8 cellular contexts compared by ENCODE assay signal in the genomic region with DNA sequence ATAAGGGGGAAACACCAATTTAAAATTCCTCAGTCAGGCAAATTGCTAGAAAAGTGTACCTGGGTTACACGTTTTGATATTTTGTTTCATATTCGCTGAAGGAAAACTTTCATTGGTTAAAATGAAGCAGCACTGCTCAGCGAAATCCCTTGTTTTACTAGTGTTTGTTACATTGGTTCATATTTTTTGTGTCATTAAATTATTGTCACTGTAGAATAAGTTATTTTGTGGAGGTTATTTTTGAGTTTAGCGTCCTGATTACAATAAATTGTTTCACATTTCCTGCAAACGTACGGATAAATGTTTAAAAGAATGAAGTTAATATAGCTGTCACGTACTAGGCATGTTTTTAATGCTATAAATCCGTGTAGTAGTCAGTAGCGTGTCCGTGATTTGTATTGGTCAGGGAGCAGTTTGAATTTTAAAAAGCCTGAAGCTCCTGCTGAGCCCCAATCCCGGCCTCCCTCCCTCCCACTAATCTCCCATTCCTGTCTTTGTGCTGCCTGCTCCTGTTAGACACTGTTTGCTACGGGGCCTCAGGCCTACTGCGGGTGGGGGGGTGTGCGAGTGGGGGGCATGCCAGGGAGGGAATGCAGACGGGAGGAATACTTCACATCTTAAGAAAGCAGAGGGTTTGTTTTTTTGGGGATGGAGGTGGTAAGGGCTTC. TPM values are rescaled to one million over a fixed set of nuclear protein-coding genes. Genes with fewer than 3 reads are reported as not detected.
DNase-seq lines count a peak whose midpoint lies in the region; ATAC-seq and TF ChIP-seq lines count a peak whose summit lies in the region.

No MANE protein-coding gene starts in this region.

- H3K4me3 ChIP-seq in breast epithelium = peak overlapping the region; percentile 93 to 97 (median 96)
- peak overlapping the region; percentile 90 to 94 for H3K4me3 ChIP-seq in testis

- H3K36me3 Mint-ChIP-seq in activated naive CD4-positive, alpha-beta T cell treated with anti-CD3 and anti-CD28 coated beads, Interleukin-2, amount 50 U/mL, for 24 hours = no peaks in the 10 kb centered on the region

- H3K27ac ChIP-seq in breast epithelium (peak overlapping the region; percentile 99), testis (peak overlapping the region; percentile 99)

- intact Hi-C loops in breast epithelium (cut with DNase I; ENCODE audit: low total_unique reads) (no loop called here), testis (cut with DNase I; ENCODE audit: low total_unique reads) (no loop called here)

- peaks cover 55% of the 10 kb centered on the region for H3K4me1 Mint-ChIP-seq in activated naive CD4-positive, alpha-beta T cell treated with anti-CD3 and anti-CD28 coated beads, Interleukin-2, amount 50 U/mL, for 24 hours

- ATAC-seq in left lobe of liver (peak; percentile 4), GM21825 (IDR thresholded peaks at IDR 0.05; ENCODE audit: unreplicated experiment) (no peak)

- H3K4me1 ChIP-seq in breast epithelium (peaks cover 0 to 16% of the 10 kb centered on the region in 2 donors), testis (peaks cover 12% of the 10 kb centered on the region)

- DNase-seq in activated naive CD4-positive, alpha-beta T cell (lab: John Stamatoyannopoulos, UW) = no peak
- DNase-seq in NCI-H69 (lab: John Stamatoyannopoulos, UW) (peak; percentile 83), breast epithelium (ENCODE audit: low spot score in 2 of 2) (no peak), left lobe of liver (ENCODE audit: low spot score) (no peak), testis (peak; percentile 73), NCI-H187 treated with DMSO at 0.1 percent for 48 hours (lab: John Stamatoyannopoulos, UW) (no peak)

- H3K27me3 ChIP-seq in breast epithelium (no peaks in the 10 kb centered on the region), testis (no peaks in the 10 kb centered on the region)

- TF ChIP-seq CTCF in breast epithelium (IDR thresholded peaks at IDR 0.05) (no peak), testis (IDR thresholded peaks at IDR 0.05) (no peak)

- H3K27ac Mint-ChIP-seq in activated naive CD4-positive, alpha-beta T cell treated with anti-CD3 and anti-CD28 coated beads, Interleukin-2, amount 50 U/mL, for 24 hours = peak overlapping the region; percentile 97

- H3K9me3 Mint-ChIP-seq in activated naive CD4-positive, alpha-beta T cell treated with anti-CD3 and anti-CD28 coated beads, Interleukin-2, amount 50 U/mL, for 24 hours = no peaks in the 10 kb centered on the region

- H3K9me3 ChIP-seq in breast epithelium (no peaks in the 10 kb centered on the region), testis (no peaks in the 10 kb centered on the region)

- 0 to 1% methylated on average over 15 of the region's 15 CpGs for WGBS in testis, 2 donors

- H3K27me3 Mint-ChIP-seq in activated naive CD4-positive, alpha-beta T cell treated with anti-CD3 and anti-CD28 coated beads, Interleukin-2, amount 50 U/mL, for 24 hours = no peaks in the 10 kb centered on the region

- H3K4me3 Mint-ChIP-seq in activated naive CD4-positive, alpha-beta T cell treated with anti-CD3 and anti-CD28 coated beads, Interleukin-2, amount 50 U/mL, for 24 hours = peak overlapping the region; percentile 94

- H3K36me3 ChIP-seq in breast epithelium = no peaks in the 10 kb centered on the region
- H3K36me3 ChIP-seq in testis (ENCODE audit: low read depth, missing control alignments) = no peaks in the 10 kb centered on the region

- no peak for TF ChIP-seq POLR2A in breast epithelium (IDR thresholded peaks at IDR 0.05)
- TF ChIP-seq POLR2A in testis (IDR thresholded peaks at IDR 0.05) = no peak

RNA-seq across cellular contexts. Expression of gene NIPBL, which starts 2.0 kb away (rescaled TPM):
- 100 to 1,000 TPM in 1 of 3 donors, 10 to 100 TPM in 2; 61.9 to 112 (median 69.2) TPM for total RNA-seq in breast epithelium
- total RNA-seq in left lobe of liver = 18.1 TPM
- 10 to 100 TPM; 76.6 to 80.2 TPM for total RNA-seq in testis
- polyA plus RNA-seq in testis (ENCODE audit: insufficient read depth, low read depth, low replicate concordance) = 13.8 TPM

Comparison
In these comparisons a context has a peak if more than half of its experiments do, and no peak if none do; other contexts are left out.
1. DNase-seq: peak in NCI-H69 (single experiment) and testis (single experiment); none in activated naive CD4-positive, alpha-beta T cell (0 of 4), breast epithelium (0 of 2), left lobe of liver (single experiment) and NCI-H187 treated with DMSO at 0.1 percent for 48 hours (single experiment).